31 cellular contexts compared by ENCODE assay signal in the genomic region with DNA sequence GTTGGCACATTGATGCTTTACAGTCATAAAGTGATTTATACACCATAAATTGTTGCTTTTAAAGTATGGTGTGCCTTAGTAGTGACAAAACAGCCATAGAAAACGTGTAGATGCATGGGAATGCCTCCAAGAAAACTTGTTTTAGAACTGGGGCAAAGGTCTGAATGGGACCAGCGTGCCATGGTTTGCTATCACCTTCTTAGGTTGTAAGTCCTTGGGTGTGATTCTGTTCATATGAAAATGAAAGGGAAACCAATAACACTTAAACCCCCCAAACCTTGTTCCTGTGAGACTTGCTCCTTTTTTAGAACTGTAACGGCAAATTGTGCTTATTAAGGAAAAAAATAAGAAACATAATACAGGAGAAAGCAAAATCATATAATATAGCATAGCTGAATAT.
"Had no signal": no experiment of that assay in that cellular context is flagged by ENCODE, and none has a peak within 500 bp of the region (broad histone marks: within the 10 kb centered on the region; RNA-seq: fewer than 3 reads in every experiment).

No MANE protein-coding gene starts in this region.

- H3K79me2 ChIP-seq: hepatocyte had no signal

- H3K36me3 ChIP-seq: breast epithelium, esophagus squamous epithelium, ovary, right lobe of liver, transverse colon had no signal

- H3K4me1 Mint-ChIP-seq: activated naive CD4-positive, alpha-beta T cell treated with anti-CD3 and anti-CD28 coated beads, Interleukin-2, amount 50 U/mL, for 24 hours; activated naive CD8-positive, alpha-beta T cell treated with anti-CD3 and anti-CD28 coated beads, Interleukin-2, amount 50 U/mL, for 24 hours; activated T-helper 17 cell treated with anti-CD3 and anti-CD28 coated beads, Interleukin-2, amount 50 U/mL, for 72 hours; naive B cell; nephron progenitor cell had no signal

- H2AFZ ChIP-seq: hepatocyte had no signal

- H3K9me3 Mint-ChIP-seq: mesothelial cell of epicardium, nephron progenitor cell had no signal

- H3K4me2 ChIP-seq: hepatocyte had no signal

- FAIRE-seq: endometrium, TTC549 had no signal

- H3K27ac Mint-ChIP-seq: activated CD4-positive, alpha-beta memory T cell treated with anti-CD3 and anti-CD28 coated beads for 36 hours; activated naive CD4-positive, alpha-beta T cell treated with anti-CD3 and anti-CD28 coated beads, Interleukin-2, amount 50 U/mL, for 24 hours; activated naive CD8-positive, alpha-beta T cell treated with anti-CD3 and anti-CD28 coated beads, Interleukin-2, amount 50 U/mL, for 24 hours; activated T-helper 17 cell treated with anti-CD3 and anti-CD28 coated beads, Interleukin-2, amount 50 U/mL, for 72 hours; dendritic cell treated with granulocyte-macrophage colony-stimulating factor and Interleukin-4, amounts not matched to agents 40 ng/mL and 50 ng/mL, for 4 days; mesothelial cell of epicardium; naive B cell; nephron progenitor cell; progenitor cell of endocrine pancreas had no signal

- H3K4me3 ChIP-seq: breast epithelium, esophagus squamous epithelium, hepatocyte, ovary, right lobe of liver, testis, transverse colon had no signal

- H3K4me1 ChIP-seq: breast epithelium, esophagus squamous epithelium, right lobe of liver, testis, transverse colon had no signal

- DNase-seq: activated CD4-positive, alpha-beta memory T cell treated with anti-CD3 and anti-CD28 coated beads for 36 hours; activated CD4-positive, alpha-beta T cell treated with anti-CD3 and anti-CD28 coated beads for 48 hours; activated gamma-delta T cell treated with Interleukin-2 at 50 U/mL for 16 hours; activated naive CD8-positive, alpha-beta T cell treated with anti-CD3 and anti-CD28 coated beads, Interleukin-2, amount 50 U/mL, for 24 hours; activated T-cell treated with anti-CD3 and anti-CD28 coated beads, Interleukin-2, amount 50 U/mL, for 4 hours; central memory CD4-positive, alpha-beta T cell; effector CD8-positive, alpha-beta T cell; esophagus squamous epithelium; foreskin melanocyte; glutamatergic neuron; islet precursor cell; naive B cell; nephron progenitor cell; ovary; right lobe of liver; stimulated activated CD4-positive, alpha-beta T cell treated with anti-CD3 and anti-CD28 coated beads, Interleukin-2, amount 100 ng/mL, for 48 hours; stimulated activated naive CD4-positive, alpha-beta T cell treated with Interleukin-2 at 50 U/mL for 16 hours; T-helper 9 cell; testis; transverse colon had no signal

- H3K27ac ChIP-seq: breast epithelium, epithelial cell of prostate, esophagus squamous epithelium, hepatocyte, ovary, right lobe of liver, testis, transverse colon, VCaP had no signal

- H3K4me3 Mint-ChIP-seq: activated CD4-positive, alpha-beta memory T cell treated with anti-CD3 and anti-CD28 coated beads for 36 hours; activated naive CD4-positive, alpha-beta T cell treated with anti-CD3 and anti-CD28 coated beads, Interleukin-2, amount 50 U/mL, for 24 hours; activated naive CD8-positive, alpha-beta T cell treated with anti-CD3 and anti-CD28 coated beads, Interleukin-2, amount 50 U/mL, for 24 hours; activated T-cell treated with anti-CD3 and anti-CD28 coated beads, Interleukin-2, amount 50 U/mL, for 4 hours; activated T-helper 17 cell treated with anti-CD3 and anti-CD28 coated beads, Interleukin-2, amount 50 U/mL, for 72 hours; dendritic cell treated with granulocyte-macrophage colony-stimulating factor and Interleukin-4, amounts not matched to agents 40 ng/mL and 50 ng/mL, for 4 days; mesothelial cell of epicardium; naive B cell; nephron progenitor cell had no signal

- H3K36me3 Mint-ChIP-seq: activated CD4-positive, alpha-beta memory T cell treated with anti-CD3 and anti-CD28 coated beads for 36 hours; activated naive CD4-positive, alpha-beta T cell treated with anti-CD3 and anti-CD28 coated beads, Interleukin-2, amount 50 U/mL, for 24 hours; mesothelial cell of epicardium; naive B cell had no signal

- H3K27me3 ChIP-seq: breast epithelium, esophagus squamous epithelium, hepatocyte, ovary, right lobe of liver, testis, transverse colon had no signal

- H3K27me3 Mint-ChIP-seq: activated CD4-positive, alpha-beta memory T cell treated with anti-CD3 and anti-CD28 coated beads for 36 hours; activated naive CD4-positive, alpha-beta T cell treated with anti-CD3 and anti-CD28 coated beads, Interleukin-2, amount 50 U/mL, for 24 hours; activated naive CD8-positive, alpha-beta T cell treated with anti-CD3 and anti-CD28 coated beads, Interleukin-2, amount 50 U/mL, for 24 hours; activated T-helper 17 cell treated with anti-CD3 and anti-CD28 coated beads, Interleukin-2, amount 50 U/mL, for 72 hours; dendritic cell treated with granulocyte-macrophage colony-stimulating factor and Interleukin-4, amounts not matched to agents 40 ng/mL and 50 ng/mL, for 4 days; naive B cell; progenitor cell of endocrine pancreas had no signal

- ATAC-seq: activated naive CD8-positive, alpha-beta T cell treated with anti-CD3 and anti-CD28 coated beads, Interleukin-2, amount 50 U/mL, for 24 hours; activated T-cell treated with anti-CD3 and anti-CD28 coated beads, Interleukin-2, amount 50 U/mL, for 4 hours; activated T-helper 17 cell treated with anti-CD3 and anti-CD28 coated beads, Interleukin-2, amount 50 U/mL, for 72 hours; right lobe of liver had no signal

- H3K9me3 ChIP-seq: breast epithelium, esophagus squamous epithelium, ovary, testis, transverse colon had no signal
